1 cellular context compared by ENCODE assay signal in genomic region chr5:150358261-150359095, GRCh38.
A peak's percentile ranks its signal among the peaks of the same experiment; 100 is the strongest.
TF ChIP-seq lines count a peak whose summit lies in the region.

No MANE protein-coding gene starts in this region.

TF ChIP-seq in HepG2, 621 proteins besides CTCF, POLR2A, EP300 and RAD21 (continued from another document and continues in another):
- TF ChIP-seq PATZ1 (CRISPR knock-in tag; IDR thresholded peaks at IDR 0.05) (0 out of 2 replicates have a peak, but pooled peaks have one; percentile 16), KDM5A (IDR thresholded peaks at IDR 0.05; ENCODE audit: borderline replicate concordance, low read length) (no peak), FOXK2 (IDR thresholded peaks at IDR 0.05) (no peak; the same call in 1 of the 2 replicates), ZNF430 (CRISPR knock-in tag; IDR thresholded peaks at IDR 0.05) (no peak; the same call in 1 of the 2 replicates), HNF1A (IDR thresholded peaks at IDR 0.05; ENCODE audit: low read depth) (0 out of 2 replicates have a peak, but pooled peaks have one; percentile 10), HNF1A (CRISPR knock-in tag; IDR thresholded peaks at IDR 0.05; ENCODE audit: borderline replicate concordance) (no peak), PHF5A (CRISPR knock-in tag; IDR thresholded peaks at IDR 0.05; ENCODE audit: low read depth, unreplicated experiment) (no peak), ZNF564 (CRISPR knock-in tag; IDR thresholded peaks at IDR 0.05) (peak; percentile 20; the same call in 1 of the 2 replicates), LRRFIP1 (CRISPR knock-in tag; conservative IDR thresholded peaks at IDR 0.05) (no peak), HNF4A (CRISPR knock-in tag; IDR thresholded peaks at IDR 0.05) (peak; percentile 59), ZNF121 (CRISPR knock-in tag; IDR thresholded peaks at IDR 0.05) (peak; percentile 99), ZBTB38 (CRISPR knock-in tag; IDR thresholded peaks at IDR 0.05) (0 out of 2 replicates have a peak, but pooled peaks have one; percentile 16), ZNF362 (CRISPR knock-in tag; IDR thresholded peaks at IDR 0.05; ENCODE audit: borderline replicate concordance) (peak; percentile 81; the same call in 1 of the 2 replicates), ARID2 (CRISPR knock-in tag; IDR thresholded peaks at IDR 0.05; ENCODE audit: borderline replicate concordance) (no peak), PHF21A (CRISPR knock-in tag; IDR thresholded peaks at IDR 0.05) (peak; percentile 41; the same call in 1 of the 2 replicates), JUNB (CRISPR knock-in tag; IDR thresholded peaks at IDR 0.05; ENCODE audit: borderline replicate concordance) (0 out of 2 replicates have a peak, but pooled peaks have one; percentile 1), KLF11 (CRISPR knock-in tag; IDR thresholded peaks at IDR 0.05) (no peak), MEF2D (CRISPR knock-in tag; IDR thresholded peaks at IDR 0.05) (peak; percentile 23; the same call in 1 of the 2 replicates), GMEB1 (CRISPR knock-in tag; IDR thresholded peaks at IDR 0.05; ENCODE audit: borderline replicate concordance) (no peak), REXO4 (CRISPR knock-in tag; IDR thresholded peaks at IDR 0.05; ENCODE audit: borderline replicate concordance) (no peak), HOXA3 (CRISPR knock-in tag; IDR thresholded peaks at IDR 0.05) (no peak), TFDP1 (CRISPR knock-in tag; IDR thresholded peaks at IDR 0.05; ENCODE audit: borderline replicate concordance) (peak; percentile 50; the same call in 1 of the 2 replicates), ZMYM4 (CRISPR knock-in tag; IDR thresholded peaks at IDR 0.05) (0 out of 2 replicates have a peak, but pooled peaks have one; percentile 3), GTF3A (CRISPR knock-in tag; conservative IDR thresholded peaks at IDR 0.05) (0 out of 2 replicates have a peak, but pooled peaks have one; percentile 27), GABPA (IDR thresholded peaks at IDR 0.05; ENCODE audit: low read depth, low read length) (no peak), GABPA (CRISPR knock-in tag; IDR thresholded peaks at IDR 0.05; ENCODE audit: low read depth) (0 out of 2 replicates have a peak, but pooled peaks have one; percentile 23), ZSCAN9 (CRISPR knock-in tag; IDR thresholded peaks at IDR 0.05; ENCODE audit: borderline replicate concordance) (no peak), ATRX (CRISPR knock-in tag; IDR thresholded peaks at IDR 0.05; ENCODE audit: borderline replicate concordance) (no peak), PRDM15 (CRISPR knock-in tag; IDR thresholded peaks at IDR 0.05) (no peak), ZNF562 (CRISPR knock-in tag; IDR thresholded peaks at IDR 0.05; ENCODE audit: borderline replicate concordance) (no peak), ZMYM3 (CRISPR knock-in tag; IDR thresholded peaks at IDR 0.05) (peak; percentile 86), ATF7 (IDR thresholded peaks at IDR 0.05) (no peak), ATF7 (CRISPR knock-in tag; IDR thresholded peaks at IDR 0.05) (no peak), PHB2 (IDR thresholded peaks at IDR 0.05; ENCODE audit: partially characterized antibody) (no peak), TFDP2 (CRISPR knock-in tag; IDR thresholded peaks at IDR 0.05) (peak; percentile 28; the same call in 1 of the 2 replicates), TEAD3 (CRISPR knock-in tag; optimal IDR thresholded peaks at IDR 0.05; ENCODE audit: borderline replicate concordance) (peak; percentile 85), GTF2F1 (IDR thresholded peaks at IDR 0.05; ENCODE audit: low read length) (no peak), ZNF547 (CRISPR knock-in tag; IDR thresholded peaks at IDR 0.05) (no peak), ZBTB42 (CRISPR knock-in tag; IDR thresholded peaks at IDR 0.05) (no peak), PPARG (CRISPR knock-in tag; conservative IDR thresholded peaks at IDR 0.05) (no peak), HDAC2 (CRISPR knock-in tag; IDR thresholded peaks at IDR 0.05) (0 out of 2 replicates have a peak, but pooled peaks have one; percentile 15), HOXA7 (CRISPR knock-in tag; IDR thresholded peaks at IDR 0.05) (no peak), HINFP (CRISPR knock-in tag; IDR thresholded peaks at IDR 0.05; ENCODE audit: low read depth) (0 out of 2 replicates have a peak, but pooled peaks have one; percentile 33), ZNF30 (CRISPR knock-in tag; IDR thresholded peaks at IDR 0.05) (no peak), PHF20 (CRISPR knock-in tag; IDR thresholded peaks at IDR 0.05) (no peak), ZC3H13 (CRISPR knock-in tag; IDR thresholded peaks at IDR 0.05) (peak; percentile 7; the same call in 1 of the 2 replicates)
